ENCODE assay signal across 15 cellular contexts in the genomic region with DNA sequence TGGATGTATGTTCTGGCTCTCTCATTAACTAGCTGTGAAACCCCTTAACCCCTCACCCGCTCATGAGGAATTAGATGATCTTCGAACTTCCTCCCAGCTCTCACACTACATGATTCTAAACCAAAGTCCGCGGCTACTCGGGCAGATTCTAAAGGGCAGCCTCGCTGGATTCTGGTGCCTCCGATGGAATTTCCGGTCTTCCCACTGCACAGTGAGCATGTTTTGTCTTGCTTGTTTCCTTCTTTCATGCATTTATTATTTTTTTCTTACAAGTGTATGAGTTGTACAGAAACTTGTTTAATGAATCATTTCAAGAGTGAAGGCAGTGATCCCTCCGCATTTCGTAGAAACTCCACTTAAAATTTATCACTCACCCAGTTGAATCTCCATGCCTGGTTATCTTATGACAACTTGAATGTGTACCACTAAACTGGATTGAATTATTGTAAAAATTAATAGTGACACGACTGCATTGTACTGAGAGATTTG. TPM values are rescaled to one million over a fixed set of nuclear protein-coding genes. Genes with fewer than 3 reads are reported as not detected.
A peak's percentile ranks its signal among the peaks of the same experiment; 100 is the strongest.
DNase-seq lines count a peak whose midpoint lies in the region; ATAC-seq, FAIRE-seq and TF ChIP-seq lines count a peak whose summit lies in the region.
"Had no signal": no experiment of that assay in that cellular context is flagged by ENCODE, and none has a peak within 500 bp of the region (broad histone marks: within the 10 kb centered on the region; RNA-seq: fewer than 3 reads in every experiment).

No MANE protein-coding gene starts in this region.

- H3K27ac ChIP-seq in keratinocyte (ENCODE audit: control insufficient read depth, insufficient read depth, low read length) = peak overlapping the region; percentile 98
- H3K27ac ChIP-seq: GM23248, right atrium auricular region had no signal

- H3K9me3 ChIP-seq in keratinocyte (ENCODE audit: control insufficient read depth, low read depth, low read length) = no peaks in the 10 kb centered on the region
- H3K9me3 ChIP-seq: right atrium auricular region had no signal

- peaks cover 43% of the 10 kb centered on the region for H3K4me1 ChIP-seq in keratinocyte (ENCODE audit: control insufficient read depth, extremely low read depth, insufficient read depth, low read length)
- H3K4me1 ChIP-seq: right atrium auricular region had no signal

- FAIRE-seq in keratinocyte (lab: Jason Lieb, UNC) = peak; percentile 79
- FAIRE-seq: urothelium cell line had no signal

- H2AFZ ChIP-seq in keratinocyte (ENCODE audit: control insufficient read depth, low read length) = peak overlapping the region; percentile 59
- H2AFZ ChIP-seq: GM23248 had no signal

- no peak for TF ChIP-seq CTCF in keratinocyte (optimal IDR thresholded peaks at IDR 0.05 in 1 of 3, IDR thresholded peaks at IDR 0.05 in 1 of 3, conservative IDR thresholded peaks at IDR 0.05 in 1 of 3; ENCODE audit: extremely low read depth in 1 of 3, insufficient read depth in 2 of 3, low read length in 3 of 3)
- TF ChIP-seq CTCF in type B pancreatic cell (conservative IDR thresholded peaks at IDR 0.05) = no peak

- no peaks in the 10 kb centered on the region for H3K27me3 ChIP-seq in keratinocyte (ENCODE audit: control insufficient read depth, extremely low read depth, insufficient read depth, low read length)
- H3K27me3 ChIP-seq: right atrium auricular region had no signal

- no peaks in the 10 kb centered on the region for H3K36me3 ChIP-seq in keratinocyte (ENCODE audit: control insufficient read depth in 2 of 2, extremely low read depth in 1 of 2, insufficient read depth in 2 of 2, low read length in 2 of 2)
- H3K36me3 ChIP-seq: right atrium auricular region had no signal

- no peaks in the 10 kb centered on the region for H3K9me3 Mint-ChIP-seq in activated naive CD4-positive, alpha-beta T cell treated with anti-CD3 and anti-CD28 coated beads, Interleukin-2, amount 50 U/mL, for 72 hours
- H3K9me3 Mint-ChIP-seq in activated naive CD8-positive, alpha-beta T cell treated with anti-CD3 and anti-CD28 coated beads, Interleukin-2, amount 50 U/mL, for 24 hours = no peaks in the 10 kb centered on the region
- no peaks in the 10 kb centered on the region for H3K9me3 Mint-ChIP-seq in type B pancreatic cell
- H3K9me3 Mint-ChIP-seq: activated B cell treated with CpG ODN at 0.5 μM for 24 hours had no signal

- peak overlapping the region in 1 of 2 donors; percentile 77 for H3K27ac Mint-ChIP-seq in activated naive CD4-positive, alpha-beta T cell treated with anti-CD3 and anti-CD28 coated beads, Interleukin-2, amount 50 U/mL, for 72 hours
- H3K27ac Mint-ChIP-seq in activated naive CD8-positive, alpha-beta T cell treated with anti-CD3 and anti-CD28 coated beads, Interleukin-2, amount 50 U/mL, for 24 hours = peak overlapping the region; percentile 52
- H3K27ac Mint-ChIP-seq in type B pancreatic cell = peak overlapping the region; percentile 91
- H3K27ac Mint-ChIP-seq: activated B cell treated with CpG ODN at 0.5 μM for 24 hours had no signal

- no peaks in the 10 kb centered on the region for H4K20me1 ChIP-seq in keratinocyte (ENCODE audit: control insufficient read depth, extremely low read depth, insufficient read depth, low read length)

- H3K9ac ChIP-seq in keratinocyte (ENCODE audit: control insufficient read depth, extremely low read depth, insufficient read depth, low read length) = peak overlapping the region; percentile 81
- H3K9ac ChIP-seq: GM23248 had no signal

- no peak overlapping the region for H3K4me3 Mint-ChIP-seq in activated naive CD8-positive, alpha-beta T cell treated with anti-CD3 and anti-CD28 coated beads, Interleukin-2, amount 50 U/mL, for 24 hours
- H3K4me3 Mint-ChIP-seq in type B pancreatic cell = peak overlapping the region; percentile 77
- H3K4me3 Mint-ChIP-seq: activated B cell treated with CpG ODN at 0.5 μM for 24 hours had no signal

- H3K79me2 ChIP-seq in keratinocyte (ENCODE audit: control insufficient read depth, insufficient read depth, low read length) = no peaks in the 10 kb centered on the region

- peak overlapping the region in 2 of 3 experiments; percentile 54 to 57 for H3K4me3 ChIP-seq in keratinocyte (ENCODE audit: control insufficient read depth in 2 of 3, extremely low read depth in 1 of 3, insufficient read depth in 2 of 3, low read depth in 1 of 3, low read length in 3 of 3)
- H3K4me3 ChIP-seq: GM23248, right atrium auricular region had no signal

- H3K36me3 Mint-ChIP-seq in activated naive CD4-positive, alpha-beta T cell treated with anti-CD3 and anti-CD28 coated beads, Interleukin-2, amount 50 U/mL, for 72 hours = no peaks in the 10 kb centered on the region
- H3K36me3 Mint-ChIP-seq in activated naive CD8-positive, alpha-beta T cell treated with anti-CD3 and anti-CD28 coated beads, Interleukin-2, amount 50 U/mL, for 24 hours (ENCODE audit: low read depth) = no peaks in the 10 kb centered on the region
- H3K36me3 Mint-ChIP-seq in type B pancreatic cell = no peaks in the 10 kb centered on the region

- H3K9me1 ChIP-seq in keratinocyte (ENCODE audit: control insufficient read depth, extremely low read depth, insufficient read depth, low read length) = no peaks in the 10 kb centered on the region

- ATAC-seq in activated naive CD4-positive, alpha-beta T cell treated with anti-CD3 and anti-CD28 coated beads, Interleukin-2, amount 50 U/mL, for 72 hours = peak; percentile 47 to 75
- no peak for ATAC-seq in activated naive CD8-positive, alpha-beta T cell treated with anti-CD3 and anti-CD28 coated beads, Interleukin-2, amount 50 U/mL, for 24 hours
- no peak for ATAC-seq in GM21619 (IDR thresholded peaks at IDR 0.05; ENCODE audit: unreplicated experiment)

- peaks cover 36% of the 10 kb centered on the region for H3K4me1 Mint-ChIP-seq in activated naive CD8-positive, alpha-beta T cell treated with anti-CD3 and anti-CD28 coated beads, Interleukin-2, amount 50 U/mL, for 24 hours
- peaks cover 13% of the 10 kb centered on the region for H3K4me1 Mint-ChIP-seq in type B pancreatic cell (ENCODE audit: unreplicated experiment)

- peak overlapping the region; percentile 75 for H3K4me2 ChIP-seq in keratinocyte (ENCODE audit: control insufficient read depth, extremely low read depth, insufficient read depth, low read depth, low read length)

- DNase-seq in activated naive CD4-positive, alpha-beta T cell treated with anti-CD3 and anti-CD28 coated beads, Interleukin-2, amount 50 U/mL, for 72 hours (ENCODE audit: low spot score in 2 of 2) = no peak
- DNase-seq in activated naive CD4-positive, alpha-beta T cell treated with Interleukin-2 at 50 U/mL for 16 hours = no peak
- no peak for DNase-seq in activated naive CD8-positive, alpha-beta T cell treated with anti-CD3 and anti-CD28 coated beads, Interleukin-2, amount 50 U/mL, for 24 hours
- DNase-seq in keratinocyte (ENCODE audit: low read depth, low spot score) = peak; percentile 67
- DNase-seq in type B pancreatic cell (ENCODE audit: extremely low spot score, unreplicated experiment) = no peak
- DNase-seq in NCI-H526 (lab: John Stamatoyannopoulos, UW) = no peak
- no peak for DNase-seq in NCI-H1417 (lab: John Stamatoyannopoulos, UW)
- DNase-seq: activated B cell treated with CpG ODN at 0.5 μM for 24 hours; effector CD4-positive, alpha-beta T cell; NCI-H748 treated with DMSO at 0.1 percent for 48 hours had no signal

- no peaks in the 10 kb centered on the region for H3K27me3 Mint-ChIP-seq in activated naive CD8-positive, alpha-beta T cell treated with anti-CD3 and anti-CD28 coated beads, Interleukin-2, amount 50 U/mL, for 24 hours
- no peaks in the 10 kb centered on the region for H3K27me3 Mint-ChIP-seq in type B pancreatic cell

- dilution Hi-C loops in keratinocyte (cut with MboI; ENCODE audit: extremely low pct_ligation_motif_present, low sequenced_read_pairs) = no loop called here

RNA-seq across cellular contexts. Expression of a gene that starts 4.5 kb away (rescaled TPM):
- under 1 TPM in 1 of 2 donors, not detected in 1; 0.09 TPM for total RNA-seq in activated naive CD4-positive, alpha-beta T cell treated with anti-CD3 and anti-CD28 coated beads, Interleukin-2, amount 50 U/mL, for 72 hours
- polyA plus RNA-seq in keratinocyte = 2.8 to 13.9 TPM (median 12.1 TPM) in 3 replicates
- 5.5 TPM for polyA plus RNA-seq in keratinocyte (2011; ENCODE audit: low read depth)
- 3.0 and 3.2 TPM in 2 replicates for polyA plus RNA-seq in keratinocyte (2011; cell fraction: cytosol; rRNA removed)
- polyA plus RNA-seq in keratinocyte (2011; cell fraction: nucleus; rRNA removed) = 31.3 and 43.0 TPM in 2 replicates
- polyA plus RNA-seq in keratinocyte (2012; ENCODE audit: low replicate concordance) = 1.8 and 9.0 TPM in 2 replicates
- polyA minus RNA-seq in keratinocyte = 1.6 to 30.6 TPM (median 17.7 TPM) in 3 replicates
- 1.5 TPM for polyA minus RNA-seq in keratinocyte (2011; cell fraction: cytosol; rRNA and poly(A)+ RNA removed)
- polyA minus RNA-seq in keratinocyte (2011; cell fraction: nucleus; rRNA and poly(A)+ RNA removed) = 14.2 and 20.9 TPM in 2 replicates
- 0.46 and 2.6 TPM in 2 replicates for total RNA-seq in type B pancreatic cell (ENCODE audit: low replicate concordance)
- total RNA-seq: activated B cell treated with CpG ODN at 0.5 μM for 24 hours, GM23248, HT1080, right atrium auricular region had no signal
- polyA plus RNA-seq: GM23248 had no signal

RNA-seq across cellular contexts. Expression of a gene that starts 9.5 kb away (rescaled TPM):
- 1 to 10 TPM in 1 of 2 donors, under 1 TPM in 1; 0.52 to 1.8 TPM for total RNA-seq in activated naive CD4-positive, alpha-beta T cell treated with anti-CD3 and anti-CD28 coated beads, Interleukin-2, amount 50 U/mL, for 72 hours
- 0.03 to 0.10 TPM (median 0.07 TPM) in 3 replicates for polyA plus RNA-seq in keratinocyte
- polyA plus RNA-seq in keratinocyte (2011; ENCODE audit: low read depth) = not detected
- polyA plus RNA-seq in keratinocyte (2011; cell fraction: cytosol; rRNA removed) = 0.02 and 0.04 TPM in 2 replicates
- 0.08 and 0.15 TPM in 2 replicates for polyA plus RNA-seq in keratinocyte (2011; cell fraction: nucleus; rRNA removed)
- polyA plus RNA-seq in keratinocyte (2012; ENCODE audit: low replicate concordance) = 0.16 TPM in 1 of 2 replicates, not detected in the other
- 0.10 to 0.36 TPM (median 0.20 TPM) in 3 replicates for polyA minus RNA-seq in keratinocyte
- not detected for polyA minus RNA-seq in keratinocyte (2011; cell fraction: cytosol; rRNA and poly(A)+ RNA removed)
- polyA minus RNA-seq in keratinocyte (2011; cell fraction: nucleus; rRNA and poly(A)+ RNA removed) = not detected in 2 replicates
- 5.0 and 7.4 TPM in 2 replicates for total RNA-seq in type B pancreatic cell (ENCODE audit: low replicate concordance)
- total RNA-seq: activated B cell treated with CpG ODN at 0.5 μM for 24 hours, GM23248 had no signal
- polyA plus RNA-seq: GM23248 had no signal

RNA-seq across cellular contexts. Expression of a gene that starts 17.9 kb away (rescaled TPM):
- total RNA-seq in activated naive CD4-positive, alpha-beta T cell treated with anti-CD3 and anti-CD28 coated beads, Interleukin-2, amount 50 U/mL, for 72 hours = under 1 TPM in 1 of 2 donors, not detected in 1; 0.39 TPM
- 8.8 to 30.1 TPM (median 18.3 TPM) in 3 replicates for polyA plus RNA-seq in keratinocyte
- polyA plus RNA-seq in keratinocyte (2011; ENCODE audit: low read depth) = 5.5 TPM
- polyA plus RNA-seq in keratinocyte (2011; cell fraction: cytosol; rRNA removed) = 5.5 and 6.0 TPM in 2 replicates
- polyA plus RNA-seq in keratinocyte (2011; cell fraction: nucleus; rRNA removed) = 55.9 and 66.7 TPM in 2 replicates
- polyA plus RNA-seq in keratinocyte (2012; ENCODE audit: low replicate concordance) = 5.0 and 14.9 TPM in 2 replicates
- 10.9 to 46.7 TPM (median 20.8 TPM) in 3 replicates for polyA minus RNA-seq in keratinocyte
- polyA minus RNA-seq in keratinocyte (2011; cell fraction: cytosol; rRNA and poly(A)+ RNA removed) = 2.7 TPM
- polyA minus RNA-seq in keratinocyte (2011; cell fraction: nucleus; rRNA and poly(A)+ RNA removed) = 30.8 and 36.6 TPM in 2 replicates
- 21.4 and 93.8 TPM in 2 replicates for total RNA-seq in type B pancreatic cell (ENCODE audit: low replicate concordance)
- total RNA-seq: activated B cell treated with CpG ODN at 0.5 μM for 24 hours, GM23248, HT1080 had no signal
- polyA plus RNA-seq: GM23248 had no signal

RNA-seq across cellular contexts. Expression of a gene that starts 31.5 kb away (rescaled TPM):
- total RNA-seq in activated naive CD4-positive, alpha-beta T cell treated with anti-CD3 and anti-CD28 coated beads, Interleukin-2, amount 50 U/mL, for 72 hours = 10 to 100 TPM; 58.6 to 65.0 TPM
- 31.1 to 59.8 TPM (median 37.8 TPM) in 3 replicates for polyA plus RNA-seq in keratinocyte
- polyA plus RNA-seq in keratinocyte (2011; ENCODE audit: low read depth) = 135 TPM
- polyA plus RNA-seq in keratinocyte (2011; cell fraction: cytosol; rRNA removed) = 37.4 and 53.6 TPM in 2 replicates
- 25.7 and 34.7 TPM in 2 replicates for polyA plus RNA-seq in keratinocyte (2011; cell fraction: nucleus; rRNA removed)
- polyA plus RNA-seq in keratinocyte (2012; ENCODE audit: low replicate concordance) = 36.3 and 52.4 TPM in 2 replicates
- 7.7 to 19.5 TPM (median 9.3 TPM) in 3 replicates for polyA minus RNA-seq in keratinocyte
- 18.2 TPM for polyA minus RNA-seq in keratinocyte (2011; cell fraction: cytosol; rRNA and poly(A)+ RNA removed)
- 8.3 and 13.5 TPM in 2 replicates for polyA minus RNA-seq in keratinocyte (2011; cell fraction: nucleus; rRNA and poly(A)+ RNA removed)
- total RNA-seq in type B pancreatic cell (ENCODE audit: low replicate concordance) = 63.2 and 75.2 TPM in 2 replicates

RNA-seq across cellular contexts. Expression of a gene that starts 53.3 kb away (rescaled TPM):
- 1 to 10 TPM in 1 of 2 donors, under 1 TPM in 1; 0.37 to 1.8 TPM for total RNA-seq in activated naive CD4-positive, alpha-beta T cell treated with anti-CD3 and anti-CD28 coated beads, Interleukin-2, amount 50 U/mL, for 72 hours
- polyA plus RNA-seq in keratinocyte = 0.17 to 0.35 TPM (median 0.23 TPM) in 3 replicates
- 1.2 TPM for polyA plus RNA-seq in keratinocyte (2011; ENCODE audit: low read depth)
- polyA plus RNA-seq in keratinocyte (2011; cell fraction: cytosol; rRNA removed) = 0.08 and 0.21 TPM in 2 replicates
- 0.91 and 1.1 TPM in 2 replicates for polyA plus RNA-seq in keratinocyte (2011; cell fraction: nucleus; rRNA removed)
- polyA plus RNA-seq in keratinocyte (2012; ENCODE audit: low replicate concordance) = 0.11 and 0.41 TPM in 2 replicates
- 0.10 to 0.45 TPM in 2 of 3 replicates, not detected in the other for polyA minus RNA-seq in keratinocyte
- 1.2 TPM for polyA minus RNA-seq in keratinocyte (2011; cell fraction: cytosol; rRNA and poly(A)+ RNA removed)
- 0.11 and 0.70 TPM in 2 replicates for polyA minus RNA-seq in keratinocyte (2011; cell fraction: nucleus; rRNA and poly(A)+ RNA removed)
- 0.57 and 1.0 TPM in 2 replicates for total RNA-seq in type B pancreatic cell (ENCODE audit: low replicate concordance)
- polyA plus RNA-seq: GM23248 had no signal

Comparison
In these comparisons a context has a peak if more than half of its experiments do, and no peak if none do; other contexts are left out.
1. ATAC-seq: peak in activated naive CD4-positive, alpha-beta T cell treated with anti-CD3 and anti-CD28 coated beads, Interleukin-2, amount 50 U/mL, for 72 hours (2 of 2); none in activated naive CD8-positive, alpha-beta T cell treated with anti-CD3 and anti-CD28 coated beads, Interleukin-2, amount 50 U/mL, for 24 hours (single experiment) and GM21619 (single experiment).
2. RNA of a gene that starts 17.9 kb away (total RNA-seq): 21.4 to 93.8 TPM in type B pancreatic cell; 0.39 TPM in activated naive CD4-positive, alpha-beta T cell treated with anti-CD3 and anti-CD28 coated beads, Interleukin-2, amount 50 U/mL, for 72 hours; every median in the first group is over 10 times any median in the second.